ENCODE assay signal across 1 cellular context in genomic region chr1:59220356-59220755, GRCh38.
TF ChIP-seq lines count a peak whose summit lies in the region.

No MANE protein-coding gene starts in this region.

TF ChIP-seq in HepG2, 621 proteins besides CTCF, POLR2A, EP300 and RAD21 (continued from another document):
- TF ChIP-seq ZNF646 (CRISPR knock-in tag; IDR thresholded peaks at IDR 0.05) (no peak), BRD4 (CRISPR knock-in tag; IDR thresholded peaks at IDR 0.05) (no peak), DRAP1 (CRISPR knock-in tag; IDR thresholded peaks at IDR 0.05) (no peak), ZNF256 (CRISPR knock-in tag; conservative IDR thresholded peaks at IDR 0.05) (no peak), THAP11 (CRISPR knock-in tag; IDR thresholded peaks at IDR 0.05) (no peak)
TF ChIP-seq in HepG2: peak in this region for 1.
